Comparison of ENCODE assay signal across 1 cellular context in genomic region chr17:50220811-50221210, GRCh38.
TF ChIP-seq lines count a peak whose summit lies in the region.

No MANE protein-coding gene starts in this region.

TF ChIP-seq in IMR-90, 13 proteins besides CTCF, POLR2A, EP300 and RAD21 (continued from another document):
- no peak for TF ChIP-seq NFE2L2 (IDR thresholded peaks at IDR 0.05; ENCODE audit: low read depth, low read length)
- no peak for TF ChIP-seq RFX5 (IDR thresholded peaks at IDR 0.05; ENCODE audit: low read depth, low read length)
- no peak for TF ChIP-seq MAFK (IDR thresholded peaks at IDR 0.05; ENCODE audit: low read depth, low read length)
- TF ChIP-seq BHLHE40 (IDR thresholded peaks at IDR 0.05; ENCODE audit: low read depth, low read length): no peak
- TF ChIP-seq ELK1 (IDR thresholded peaks at IDR 0.05; ENCODE audit: borderline replicate concordance, low read depth, low read length): no peak
- no peak for TF ChIP-seq SMC3 (IDR thresholded peaks at IDR 0.05; ENCODE audit: low read depth, low read length)
- no peak for TF ChIP-seq CEBPB (IDR thresholded peaks at IDR 0.05; ENCODE audit: low read depth, low read length)
- TF ChIP-seq CHD1 (IDR thresholded peaks at IDR 0.05; ENCODE audit: low read depth, low read length): no peak
- no peak for TF ChIP-seq MAZ (IDR thresholded peaks at IDR 0.05; ENCODE audit: borderline replicate concordance, low read depth, low read length)
- no peak for TF ChIP-seq USF2 (IDR thresholded peaks at IDR 0.05; ENCODE audit: low read depth, low read length)
- TF ChIP-seq MXI1 (IDR thresholded peaks at IDR 0.05; ENCODE audit: borderline replicate concordance, low read depth, low read length): no peak
- no peak for TF ChIP-seq FOS (IDR thresholded peaks at IDR 0.05; ENCODE audit: low read depth, low read length)
TF ChIP-seq in IMR-90: peak in this region for 0.
